ENCODE assay signal across 15 cellular contexts in the genomic region with DNA sequence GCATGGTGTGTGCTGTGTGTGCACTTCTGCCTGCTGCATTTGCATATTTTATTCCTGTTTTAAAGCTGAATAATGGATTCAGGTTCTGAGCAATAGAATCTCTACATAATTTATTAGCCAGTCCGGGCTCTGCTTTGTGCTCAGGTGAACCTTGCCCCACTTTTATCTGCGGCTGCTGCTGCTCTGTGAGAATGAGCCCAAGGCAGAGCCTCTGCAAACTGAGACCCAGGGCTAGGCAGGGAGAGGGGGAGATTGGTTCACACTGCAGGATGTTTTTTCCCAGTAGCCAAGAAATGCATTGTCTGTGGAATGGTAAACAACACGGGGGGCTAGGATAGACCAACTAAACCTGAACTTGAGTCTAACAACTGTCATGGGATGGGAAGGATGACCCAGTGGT.
DNase-seq lines count a peak whose midpoint lies in the region; ATAC-seq and TF ChIP-seq lines count a peak whose summit lies in the region.
"Had no signal": no experiment of that assay in that cellular context is flagged by ENCODE, and none has a peak within 500 bp of the region (broad histone marks: within the 10 kb centered on the region; RNA-seq: fewer than 3 reads in every experiment).

No MANE protein-coding gene starts in this region.

- H3K4me3 ChIP-seq in mammary epithelial cell (replicated peaks in 1 of 3; ENCODE audit: insufficient read depth in 1 of 3, low read depth in 2 of 3, low read length in 3 of 3) (no peak overlapping the region), liver (ENCODE audit: low read depth in 1 of 3, low read length in 3 of 3) (no peak overlapping the region), uterus (no peak overlapping the region)
- H3K4me3 ChIP-seq: MG63 had no signal

- peak overlapping the region; percentile 59 for H3K27ac Mint-ChIP-seq in MCF 10A (ENCODE audit: low read depth, unreplicated experiment)
- peak overlapping the region; percentile 86; the same call in 1 of the 2 replicates for H3K27ac Mint-ChIP-seq in WTC11
- no peak overlapping the region for H3K27ac Mint-ChIP-seq in type B pancreatic cell
- no peak overlapping the region for H3K27ac Mint-ChIP-seq in activated CD8-positive, alpha-beta T cell treated with anti-CD3 and anti-CD28 coated beads for 36 hours

- H3K27me3 Mint-ChIP-seq in MCF 10A (ENCODE audit: insufficient read depth, unreplicated experiment): no peaks in the 10 kb centered on the region
- no peaks in the 10 kb centered on the region for H3K27me3 Mint-ChIP-seq in WTC11 (ENCODE audit: low read depth)
- no peaks in the 10 kb centered on the region for H3K27me3 Mint-ChIP-seq in type B pancreatic cell
- H3K27me3 Mint-ChIP-seq in activated CD8-positive, alpha-beta T cell treated with anti-CD3 and anti-CD28 coated beads for 36 hours: no peaks in the 10 kb centered on the region

- intact Hi-C loops in MCF 10A (cut with micrococcal nuclease): no loop called here
- intact Hi-C loops in mammary epithelial cell (cut with micrococcal nuclease): loop anchor here (10.0 kb wide), 1 partner anchor 168 kb away; no protein-coding TSS in a partner anchor
- intact Hi-C loops in uterus (cut with DNase I; ENCODE audit: low total_unique reads): loop anchor here (10.0 kb wide), 1 partner anchor 218 kb away; no protein-coding TSS in a partner anchor
- intact Hi-C loops in activated CD8-positive, alpha-beta T cell treated with anti-CD3 and anti-CD28 coated beads for 36 hours (cut with micrococcal nuclease): no loop called here

- no peak for TF ChIP-seq POLR2A in uterus (IDR thresholded peaks at IDR 0.05)

- no peaks in the 10 kb centered on the region for H4K20me1 ChIP-seq in mammary epithelial cell (ENCODE audit: insufficient read depth, low read length)

- H3K4me1 Mint-ChIP-seq in MCF 10A (ENCODE audit: insufficient read depth, unreplicated experiment) (no peaks in the 10 kb centered on the region), WTC11 (peaks cover 41% of the 10 kb centered on the region), type B pancreatic cell (ENCODE audit: unreplicated experiment) (peaks cover 23% of the 10 kb centered on the region)
- no peaks in the 10 kb centered on the region for H3K4me1 Mint-ChIP-seq in activated CD8-positive, alpha-beta T cell treated with anti-CD3 and anti-CD28 coated beads for 36 hours (ENCODE audit: low read depth)

- H3K4me3 Mint-ChIP-seq in MCF 10A (ENCODE audit: unreplicated experiment) (no peak overlapping the region), WTC11 (peak overlapping the region; percentile 74; the same call in 1 of the 2 replicates), type B pancreatic cell (no peak overlapping the region)
- no peak overlapping the region for H3K4me3 Mint-ChIP-seq in activated CD8-positive, alpha-beta T cell treated with anti-CD3 and anti-CD28 coated beads for 36 hours

- H3K27ac ChIP-seq in mammary epithelial cell (ENCODE audit: insufficient read depth, low read depth, low read length) (no peak overlapping the region), liver (ENCODE audit: low read depth in 1 of 2, low read length in 2 of 2) (no peak overlapping the region), uterus (no peak overlapping the region)
- H3K27ac ChIP-seq: HL-60 had no signal

- H3K79me2 ChIP-seq in mammary epithelial cell (ENCODE audit: insufficient read depth, low read length): no peaks in the 10 kb centered on the region

- dilution Hi-C loops in mammary epithelial cell (cut with HindIII; ENCODE audit: low sequenced_read_pairs): no loop called here

- no peaks in the 10 kb centered on the region for H3K36me3 ChIP-seq in mammary epithelial cell (ENCODE audit: insufficient read depth, low read length)
- no peaks in the 10 kb centered on the region for H3K36me3 ChIP-seq in liver (ENCODE audit: control insufficient read depth in 4 of 4, insufficient read depth in 3 of 4, low read depth in 1 of 4, low read length in 3 of 4)
- no peaks in the 10 kb centered on the region for H3K36me3 ChIP-seq in uterus
- H3K36me3 ChIP-seq: MG63 had no signal

- H3K36me3 Mint-ChIP-seq in MCF 10A (ENCODE audit: insufficient read depth, unreplicated experiment) (no peaks in the 10 kb centered on the region), WTC11 (0 out of 2 replicates have a peak, but pooled peaks cover 6% of the 10 kb centered on the region), type B pancreatic cell (no peaks in the 10 kb centered on the region)
- H3K36me3 Mint-ChIP-seq in activated CD8-positive, alpha-beta T cell treated with anti-CD3 and anti-CD28 coated beads for 36 hours (ENCODE audit: low read depth): no peaks in the 10 kb centered on the region

- H3K9me3 ChIP-seq in mammary epithelial cell (replicated peaks; ENCODE audit: insufficient read depth, low read length): no peaks in the 10 kb centered on the region
- no peaks in the 10 kb centered on the region for H3K9me3 ChIP-seq in liver (ENCODE audit: control insufficient read depth in 4 of 4, low read length in 3 of 4)
- H3K9me3 ChIP-seq in uterus: no peaks in the 10 kb centered on the region
- H3K9me3 ChIP-seq: MG63 had no signal

- ATAC-seq in WTC11: no peak
- no peak for ATAC-seq in activated CD8-positive, alpha-beta T cell treated with anti-CD3 and anti-CD28 coated beads for 36 hours

- H3K9me3 Mint-ChIP-seq in MCF 10A (ENCODE audit: unreplicated experiment) (no peaks in the 10 kb centered on the region), WTC11 (peaks cover 4% of the 10 kb centered on the region; the same call in 1 of the 2 replicates), type B pancreatic cell (no peaks in the 10 kb centered on the region)
- H3K9me3 Mint-ChIP-seq in activated CD8-positive, alpha-beta T cell treated with anti-CD3 and anti-CD28 coated beads for 36 hours: no peaks in the 10 kb centered on the region

- H3K4me2 ChIP-seq in mammary epithelial cell (ENCODE audit: insufficient read depth, low read depth, low read length): no peak overlapping the region

- no peaks in the 10 kb centered on the region for H3K4me1 ChIP-seq in mammary epithelial cell (ENCODE audit: insufficient read depth, low read length)
- H3K4me1 ChIP-seq in liver (ENCODE audit: control insufficient read depth in 4 of 4, insufficient read depth in 4 of 4, low read length in 3 of 4): peaks cover 0 to 14% (median 5%) of the 10 kb centered on the region in 4 donors
- no peaks in the 10 kb centered on the region for H3K4me1 ChIP-seq in uterus

- 97% methylated on average over 3 of the region's 3 CpGs for WGBS in mammary epithelial cell (ENCODE audit: low coverage, missing lambda C conversion rate)
- 66% methylated on average over 3 of the region's 3 CpGs for WGBS in liver

- H3K27me3 ChIP-seq in mammary epithelial cell (ENCODE audit: insufficient read depth, low read length): no peaks in the 10 kb centered on the region
- no peaks in the 10 kb centered on the region for H3K27me3 ChIP-seq in liver (ENCODE audit: control insufficient read depth in 4 of 4, insufficient read depth in 4 of 4, low read length in 3 of 4)
- H3K27me3 ChIP-seq in uterus: no peaks in the 10 kb centered on the region
- H3K27me3 ChIP-seq: MG63 had no signal

- no TSS peak for BruUV-seq in MCF 10A (replicated peaks; lab: Mats Ljungman, UMichigan)
- BruUV-seq in mammary epithelial cell (replicated peaks; lab: Mats Ljungman, UMichigan): no TSS peak

- no peak for TF ChIP-seq RAD21 in liver (IDR thresholded peaks at IDR 0.05)

- TF ChIP-seq CTCF in MCF 10A (IDR thresholded peaks at IDR 0.05; ENCODE audit: unreplicated experiment): no peak
- TF ChIP-seq CTCF in mammary epithelial cell (conservative IDR thresholded peaks at IDR 0.05 in 1 of 2, IDR thresholded peaks at IDR 0.05 in 1 of 2; ENCODE audit: extremely low read depth in 1 of 2, insufficient read depth in 1 of 2, low read depth in 1 of 2, low read length in 2 of 2): no peak
- TF ChIP-seq CTCF in WTC11 (IDR thresholded peaks at IDR 0.05): no peak
- TF ChIP-seq CTCF in liver (IDR thresholded peaks at IDR 0.05; ENCODE audit: low read depth, low read length, missing input control): no peak
- TF ChIP-seq CTCF in type B pancreatic cell (conservative IDR thresholded peaks at IDR 0.05): no peak
- TF ChIP-seq CTCF in uterus (IDR thresholded peaks at IDR 0.05): no peak
- no peak for TF ChIP-seq CTCF in activated CD8-positive, alpha-beta T cell treated with anti-CD3 and anti-CD28 coated beads for 36 hours (IDR thresholded peaks at IDR 0.05)

- in situ Hi-C loops in mammary epithelial cell (cut with MboI; ENCODE audit: low sequenced_read_pairs in 2 of 2): no loop called here

- H3K9ac ChIP-seq in mammary epithelial cell (ENCODE audit: insufficient read depth, low read length) (no peak overlapping the region), liver (ENCODE audit: low read depth in 1 of 2, low read length in 2 of 2) (no peak overlapping the region)

- POLR2A ChIA-PET in MCF 10A (lab: Yijun Ruan, JAX) (interaction anchor here (0.8 to 2.4 kb wide), 3 partner anchors 66 to 140 kb away, joined by 3 to 7 read pairs (median 5); no protein-coding TSS in a partner anchor), WTC11 (lab: Charles Lee) (interaction anchor here (1.2 kb wide), 1 partner anchor 13 kb away, joined by 3 read pairs; no protein-coding TSS in a partner anchor)
- POLR2A ChIA-PET in activated CD8-positive, alpha-beta T cell treated with anti-CD3 and anti-CD28 coated beads for 36 hours (lab: Charles Lee): interaction anchor here (0.7 kb wide), 1 partner anchor 62 kb away, joined by 4 read pairs; no protein-coding TSS in a partner anchor

- no peak for DNase-seq in MCF 10A (ENCODE audit: unreplicated experiment)
- no peak for DNase-seq in mammary epithelial cell
- no peak for DNase-seq in WTC11 (ENCODE audit: low spot score)
- peak; percentile 22 for DNase-seq in type B pancreatic cell (ENCODE audit: extremely low spot score, unreplicated experiment)
- DNase-seq in uterus: no peak
- DNase-seq in NCI-H1092 (lab: John Stamatoyannopoulos, UW): no peak
- no peak for DNase-seq in activated CD8-positive, alpha-beta T cell treated with anti-CD3 and anti-CD28 coated beads for 36 hours
- DNase-seq: C1 segment of cervical spinal cord, MG63, NCI-H1105, NCI-H1694 treated with DMSO at 0.1 percent for 48 hours, NCI-H446 treated with DMSO at 0.1 percent for 48 hours, SIG-M5 had no signal

- no peak overlapping the region for H2AFZ ChIP-seq in mammary epithelial cell (ENCODE audit: low read depth, low read length)

- CTCF ChIA-PET in MCF 10A (lab: Yijun Ruan, JAX): no interaction called here
- CTCF ChIA-PET in mammary epithelial cell (lab: Charles Lee; ENCODE audit: low non-redundant PET): no interaction called here
- CTCF ChIA-PET in WTC11 (lab: Charles Lee): no interaction called here
- CTCF ChIA-PET in activated CD8-positive, alpha-beta T cell treated with anti-CD3 and anti-CD28 coated beads for 36 hours (lab: Charles Lee): no interaction called here

TF ChIP-seq in liver, 16 proteins besides CTCF, POLR2A, EP300 and RAD21:
- TF ChIP-seq RXRA (IDR thresholded peaks at IDR 0.05) (peak in 1 of 2 donors; percentile 21), SP1 (IDR thresholded peaks at IDR 0.05) (peak; percentile 15)
- TF ChIP-seq, protein P1, sequence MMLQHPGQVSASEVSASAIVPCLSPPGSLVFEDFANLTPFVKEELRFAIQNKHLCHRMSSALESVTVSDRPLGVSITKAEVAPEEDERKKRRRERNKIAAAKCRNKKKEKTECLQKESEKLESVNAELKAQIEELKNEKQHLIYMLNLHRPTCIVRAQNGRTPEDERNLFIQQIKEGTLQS (IDR thresholded peaks at IDR 0.05): no peak

Comparison
In these comparisons a context has a peak if more than half of its experiments do, and no peak if none do; other contexts are left out.
1. intact Hi-C loops: an anchor here in mammary epithelial cell (10.0 kb wide) and uterus (10.0 kb wide); none called in MCF 10A and activated CD8-positive, alpha-beta T cell treated with anti-CD3 and anti-CD28 coated beads for 36 hours.
2. H3K27ac Mint-ChIP-seq: peak in MCF 10A (single experiment) and WTC11 (single experiment); none in type B pancreatic cell (single experiment) and activated CD8-positive, alpha-beta T cell treated with anti-CD3 and anti-CD28 coated beads for 36 hours (single experiment).